Comparison of ENCODE assay signal across 11 cellular contexts in genomic region chr16:73067671-73068545, GRCh38. TPM values are rescaled to one million over a fixed set of nuclear protein-coding genes. Genes with fewer than 3 reads are reported as not detected.
DNase-seq lines count a peak whose midpoint lies in the region; ATAC-seq, FAIRE-seq and TF ChIP-seq lines count a peak whose summit lies in the region.
"Had no signal": no experiment of that assay in that cellular context is flagged by ENCODE, and none has a peak within 500 bp of the region (broad histone marks: within the 10 kb centered on the region; RNA-seq: fewer than 3 reads in every experiment).

No MANE protein-coding gene starts in this region.

- H3K79me2 ChIP-seq in ACC112 (ENCODE audit: control insufficient read depth, insufficient read depth, low read length, unreplicated experiment) (no peaks in the 10 kb centered on the region), K562 (ENCODE audit: control insufficient read depth, insufficient read depth, low read length) (no peaks in the 10 kb centered on the region)

- intact Hi-C loops in K562 (cut with micrococcal nuclease): no loop called here
- intact Hi-C loops in kidney (cut with DNase I): no loop called here

- no peak overlapping the region for H3K4me2 ChIP-seq in K562 (ENCODE audit: insufficient read depth, low read length)

- H3K9me1 ChIP-seq in K562 (ENCODE audit: control insufficient read depth, insufficient read depth, low read length): no peaks in the 10 kb centered on the region

- TF ChIP-seq POLR2A in K562 (conservative IDR thresholded peaks at IDR 0.05): no peak

- BruUV-seq in K562 (replicated peaks; lab: Mats Ljungman, UMichigan): no TSS peak

- no peak for TF ChIP-seq RAD21 in K562 (CRISPR knock-in tag; conservative IDR thresholded peaks at IDR 0.05 in 1 of 2, IDR thresholded peaks at IDR 0.05 in 1 of 2)

- ATAC-seq in K562: no peak

- H3K4me1 ChIP-seq in ACC112 (ENCODE audit: control insufficient read depth, insufficient read depth, low read length, unreplicated experiment) (peaks cover 56% of the 10 kb centered on the region), K562 (replicated peaks in 1 of 2; ENCODE audit: control insufficient read depth in 2 of 2, insufficient read depth in 2 of 2, low read length in 2 of 2) (peaks cover 0 to 2% of the 10 kb centered on the region in 2 experiments; a peak in 3 of 5 replicates), kidney (ENCODE audit: control insufficient read depth in 1 of 2, insufficient read depth in 1 of 2, low read depth in 1 of 2, low read length in 2 of 2) (peaks cover 0 to 30% of the 10 kb centered on the region in 2 donors), rectal smooth muscle tissue (ENCODE audit: control insufficient read depth, insufficient read depth, low read length) (peaks cover 28% of the 10 kb centered on the region)

- H4K20me1 ChIP-seq in K562 (replicated peaks; ENCODE audit: control insufficient read depth, insufficient read depth, low read length): no peaks in the 10 kb centered on the region

- in situ Hi-C loops in K562 (cut with MboI): no loop called here

- TF ChIP-seq CTCF in K562 (IDR thresholded peaks at IDR 0.05 in 2 of 3, conservative IDR thresholded peaks at IDR 0.05 in 1 of 3; ENCODE audit: insufficient read depth in 2 of 3, low read depth in 1 of 3, low read length in 3 of 3): no peak
- TF ChIP-seq CTCF in kidney (IDR thresholded peaks at IDR 0.05; ENCODE audit: borderline replicate concordance, extremely low read depth, insufficient read depth): no peak

- 16% methylated on average over 5 of the region's 5 CpGs for WGBS in K562 (ENCODE audit: insufficient coverage, low coverage, missing lambda C conversion rate)

- H3K27me3 ChIP-seq in ACC112 (ENCODE audit: insufficient read depth, low read length) (no peaks in the 10 kb centered on the region), K562 (ENCODE audit: control insufficient read depth in 2 of 2, insufficient read depth in 2 of 2, low read length in 2 of 2) (peaks cover 14 to 44% of the 10 kb centered on the region in 2 experiments), rectal smooth muscle tissue (ENCODE audit: control insufficient read depth, insufficient read depth, low read length) (peaks cover 6% of the 10 kb centered on the region)

- H3K27ac ChIP-seq in ACC112 (ENCODE audit: low read depth, low read length): peak overlapping the region; percentile 98
- no peak overlapping the region for H3K27ac ChIP-seq in K562 (ENCODE audit: extremely low read depth, low read depth, low read length)
- H3K27ac ChIP-seq in kidney (ENCODE audit: low read depth in 2 of 2, low read length in 2 of 2): peak overlapping the region; percentile 73 to 85
- H3K27ac ChIP-seq in rectal smooth muscle tissue (ENCODE audit: low read depth, low read length): peak overlapping the region; percentile 90

- CTCF ChIA-PET in K562 (lab: Yijun Ruan, JAX; ENCODE audit: low intra/inter-chr PET ratio): no interaction called here

- POLR2A ChIA-PET in K562 (lab: Yijun Ruan, JAX): interaction anchor here (0.6 to 0.7 kb wide), 2 partner anchors 64 to 189 kb away, joined by 3 to 4 read pairs; no protein-coding TSS in a partner anchor

- H3K36me3 ChIP-seq in ACC112 (ENCODE audit: insufficient read depth, low read length) (no peaks in the 10 kb centered on the region), K562 (ENCODE audit: control insufficient read depth, insufficient read depth, low read length) (no peaks in the 10 kb centered on the region), kidney (ENCODE audit: control insufficient read depth in 1 of 2, insufficient read depth in 2 of 2, low read length in 2 of 2) (no peaks in the 10 kb centered on the region), rectal smooth muscle tissue (ENCODE audit: control insufficient read depth, insufficient read depth, low read length) (no peaks in the 10 kb centered on the region)

- peak overlapping the region; percentile 6 for H2AFZ ChIP-seq in ACC112 (ENCODE audit: low read length, unreplicated experiment)
- H2AFZ ChIP-seq in K562 (ENCODE audit: low read depth, low read length): no peak overlapping the region

- FAIRE-seq in K562 (lab: Jason Lieb, UNC): no peak
- FAIRE-seq in kidney (lab: Jason Lieb, UNC): no peak
- no peak for FAIRE-seq in GM19239 (lab: Jason Lieb, UNC)
- FAIRE-seq: colon had no signal

- no peak for DNase-seq in K562 (ENCODE audit: extremely low read depth in 1 of 4, low spot score in 3 of 4)
- DNase-seq in kidney: no peak
- no peak for DNase-seq in NCI-H2107 (lab: John Stamatoyannopoulos, UW)
- no peak for DNase-seq in GM19239 (ENCODE audit: insufficient read length, low spot score)
- no peak for DNase-seq in stimulated activated CD4-positive, alpha-beta T cell treated with anti-CD3 and anti-CD28 coated beads, Interleukin-4, amount 100 ng/mL, for 24 hours
- no peak for DNase-seq in NOMO-1 (lab: John Stamatoyannopoulos, UW; ENCODE audit: unreplicated experiment in 2 of 2)
- DNase-seq: activated gamma-delta T cell; stimulated activated CD4-positive, alpha-beta T cell treated with anti-CD3 and anti-CD28 coated beads, Interleukin-4, amount 100 ng/mL, for 1 hour had no signal

- no peak overlapping the region; the same call in 1 of the 2 replicates for H3K4me3 ChIP-seq in ACC112 (ENCODE audit: low read depth, low read length)
- no peak overlapping the region for H3K4me3 ChIP-seq in K562
- no peak overlapping the region for H3K4me3 ChIP-seq in kidney (ENCODE audit: low read length in 2 of 2)
- H3K4me3 ChIP-seq in rectal smooth muscle tissue (ENCODE audit: low read length): no peak overlapping the region

- no peak for TF ChIP-seq EP300 in K562 (IDR thresholded peaks at IDR 0.05; ENCODE audit: low read length)

- no peaks in the 10 kb centered on the region for H3K9me3 ChIP-seq in K562 (replicated peaks; ENCODE audit: control insufficient read depth, insufficient read depth, low read depth, low read length)
- no peaks in the 10 kb centered on the region for H3K9me3 ChIP-seq in kidney (ENCODE audit: control insufficient read depth in 1 of 2, low read length in 2 of 2)

- H3K9ac ChIP-seq in K562 (ENCODE audit: insufficient read depth in 1 of 2, low read depth in 2 of 2, low read length in 2 of 2): no peak overlapping the region
- peak overlapping the region in 1 of 2 donors; percentile 4 for H3K9ac ChIP-seq in kidney (ENCODE audit: low read length in 2 of 2)
- no peak overlapping the region for H3K9ac ChIP-seq in rectal smooth muscle tissue (ENCODE audit: low read length)

TF ChIP-seq in K562, 482 proteins besides CTCF, POLR2A, EP300 and RAD21:
- TF ChIP-seq MXI1 (IDR thresholded peaks at IDR 0.05; ENCODE audit: low read depth, low read length): no peak
- TF ChIP-seq ZFP36 (IDR thresholded peaks at IDR 0.05; ENCODE audit: low read depth, low read length, partially characterized antibody): peak; percentile 37
- TF ChIP-seq RBM25 (IDR thresholded peaks at IDR 0.05; ENCODE audit: low read depth, low read length, severe bottlenecking): peak; percentile 45

RNA-seq across cellular contexts. Expression of gene ZFHX3, which starts 20.0 kb away (rescaled TPM):
- total RNA-seq in K562 (2011; cell fraction: chromatin; rRNA removed; ENCODE audit: low replicate concordance): 0.12 and 0.19 TPM in 2 replicates
- under 0.01 and 0.17 TPM in 2 replicates for total RNA-seq in K562 (2011; cell fraction: nucleolus; rRNA removed)
- total RNA-seq in K562 (2011; cell fraction: nucleoplasm; rRNA removed): 0.07 and 0.15 TPM in 2 replicates
- total RNA-seq in K562 (2014; rRNA removed) (not detected in 2 replicates), K562 (2014; rRNA removed; fragmentation: Illumina TruSeq; extraction: Trizol) (not detected in 2 replicates), K562 (2015; rRNA removed; fragmentation: Illumina TruSeq; extraction: Trizol) (not detected in 2 replicates), K562 (2021) (0.07 and 0.11 TPM in 2 replicates), kidney (29.3 TPM)
- polyA plus RNA-seq in K562 (2011; rRNA removed) (0.01 TPM in 2 replicates), K562 (2014; fragmentation: Illumina TruSeq; extraction: Trizol) (0.01 TPM in 1 of 2 replicates, not detected in the other), K562 (2014; fragmentation: Nextera tagmentation; extraction: Ambion mirVana) (under 1 TPM; 0.06 to 0.23 TPM), K562 (2014; rRNA removed) (0.05 TPM in 1 of 2 replicates, not detected in the other), kidney (ENCODE audit: insufficient read depth, low read depth, low replicate concordance) (2.3 TPM)
- polyA plus RNA-seq in K562 (2011; cell fraction: cytosol; rRNA removed): 0.01 TPM in 2 replicates
- 0.03 and 0.04 TPM in 2 replicates for polyA plus RNA-seq in K562 (2011; cell fraction: nucleus; rRNA removed)
- polyA plus RNA-seq in K562 (2012): 0.51 and 0.76 TPM in 2 replicates
- 0.03 and 0.07 TPM in 2 replicates for polyA minus RNA-seq in K562 (2011; rRNA and poly(A)+ RNA removed)
- 0.09 and 0.10 TPM in 2 replicates for polyA minus RNA-seq in K562 (2011; cell fraction: cytosol; rRNA and poly(A)+ RNA removed)
- 0.11 and 0.13 TPM in 2 replicates for polyA minus RNA-seq in K562 (2011; cell fraction: nucleus; rRNA and poly(A)+ RNA removed)

Comparison
In these comparisons a context has a peak if more than half of its experiments do, and no peak if none do; other contexts are left out.
1. RNA of gene ZFHX3, which starts 20.0 kb away (total RNA-seq): 29.3 TPM in kidney (single experiment); under 0.01 to 0.19 TPM in K562; every median in the first group is over 10 times any median in the second.